Comparison of ENCODE assay signal across 4 cellular contexts in genomic region chr15:74082450-74082849, GRCh38. TPM values are rescaled to one million over a fixed set of nuclear protein-coding genes. Genes with fewer than 3 reads are reported as not detected.
"Had no signal": no experiment of that assay in that cellular context is flagged by ENCODE, and none has a peak within 500 bp of the region (broad histone marks: within the 10 kb centered on the region; RNA-seq: fewer than 3 reads in every experiment).

A gene with protein sequence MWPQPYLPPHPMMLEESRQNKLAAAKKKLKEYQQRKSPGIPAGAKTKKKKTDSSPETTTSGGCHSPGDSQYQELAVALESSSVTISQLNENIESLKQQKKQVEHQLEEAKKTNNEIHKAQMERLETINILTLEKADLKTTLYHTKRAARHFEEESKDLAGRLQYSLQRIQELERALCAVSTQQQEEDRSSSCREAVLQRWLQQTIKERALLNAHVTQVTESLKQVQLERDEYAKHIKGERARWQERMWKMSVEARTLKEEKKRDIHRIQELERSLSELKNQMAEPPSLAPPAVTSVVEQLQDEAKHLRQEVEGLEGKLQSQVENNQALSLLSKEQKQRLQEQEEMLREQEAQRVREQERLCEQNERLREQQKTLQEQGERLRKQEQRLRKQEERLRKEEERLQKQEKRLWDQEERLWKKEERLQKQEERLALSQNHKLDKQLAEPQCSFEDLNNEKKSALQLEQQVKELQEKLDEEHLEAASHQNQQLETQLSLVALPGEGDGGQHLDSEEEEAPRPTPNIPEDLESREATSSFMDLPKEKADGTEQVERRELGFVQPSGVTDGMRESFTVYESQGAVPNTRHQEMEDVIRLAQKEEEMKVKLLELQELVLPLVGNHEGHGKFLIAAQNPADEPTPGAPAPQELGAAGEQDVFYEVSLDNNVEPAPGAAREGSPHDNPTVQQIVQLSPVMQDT (minus strand): TSS chr15:74082550. CDS start chr15:74082509, 41 bp downstream.

RNA-seq across cellular contexts. Expression of the gene that starts here (rescaled TPM):
- total RNA-seq: LHCN-M2, M059J, MCF 10A, NCI-H460 had no signal
